In genomic region chr10:58064714-58065528, GRCh38 we compare ENCODE assay signal across 8 cellular contexts.
DNase-seq lines count a peak whose midpoint lies in the region; ATAC-seq and TF ChIP-seq lines count a peak whose summit lies in the region.

No MANE protein-coding gene starts in this region.

- H2BK120ac ChIP-seq in IMR-90 (ENCODE audit: low read depth, low read length): no peak overlapping the region

- intact Hi-C loops in IMR-90 (cut with micrococcal nuclease): loop anchor here (1.0 to 10.0 kb wide), 4 partner anchors 88 to 726 kb away; no protein-coding TSS in a partner anchor

- no peaks in the 10 kb centered on the region for H3K79me1 ChIP-seq in IMR-90 (ENCODE audit: low read depth in 1 of 2, low read length in 2 of 2)

- H3K9me3 ChIP-seq in IMR-90 (ENCODE audit: control insufficient read depth, insufficient read depth, low read length): no peaks in the 10 kb centered on the region

- no peak overlapping the region for H3K18ac ChIP-seq in IMR-90 (ENCODE audit: low read depth, low read length)

- H3K23ac ChIP-seq in IMR-90 (ENCODE audit: low read depth, low read length): no peak overlapping the region

- no peak for TF ChIP-seq POLR2A in IMR-90 (IDR thresholded peaks at IDR 0.05; ENCODE audit: low read depth, low read length)

- POLR2A ChIA-PET in IMR-90 (lab: Charles Lee; ENCODE audit: unreplicated experiment): no interaction called here

- no peak overlapping the region for H2AK5ac ChIP-seq in IMR-90 (ENCODE audit: low read depth, low read length)

- dilution Hi-C loops in IMR-90 (cut with HindIII; ENCODE audit: low sequenced_read_pairs, unreplicated experiment): no loop called here

- peaks cover 41% of the 10 kb centered on the region for H3K27me3 Mint-ChIP-seq in stimulated activated naive CD8-positive, alpha-beta T cell treated with anti-CD3 and anti-CD28 coated beads, Interleukin-15, amount 100 ng/mL, for 72 hours

- CTCF ChIA-PET in IMR-90 (lab: Yijun Ruan, JAX): interaction anchor here (0.7 to 1.2 kb wide), 2 partner anchors 20 to 204 kb away, joined by 3 read pairs; no protein-coding TSS in a partner anchor

- H3K9me1 ChIP-seq in IMR-90 (ENCODE audit: insufficient read depth, low read length): no peaks in the 10 kb centered on the region

- peaks cover 3% of the 10 kb centered on the region; the same call in 1 of the 2 replicates for H3K27me3 ChIP-seq in IMR-90 (ENCODE audit: control insufficient read depth, insufficient read depth, low read length)

- H2AFZ ChIP-seq in IMR-90 (replicated peaks; ENCODE audit: low read length, poor library complexity): no peak overlapping the region

- peak overlapping the region in 1 of 2 donors; percentile 59 for H3K27ac Mint-ChIP-seq in stimulated activated naive CD8-positive, alpha-beta T cell treated with anti-CD3 and anti-CD28 coated beads, Interleukin-15, amount 100 ng/mL, for 72 hours

- H3K27ac ChIP-seq in IMR-90 (ENCODE audit: insufficient read depth, low read length): no peak overlapping the region

- H2BK15ac ChIP-seq in IMR-90 (ENCODE audit: low read depth, low read length): no peak overlapping the region

- H4K20me1 ChIP-seq in IMR-90 (ENCODE audit: insufficient read depth, low read length): no peaks in the 10 kb centered on the region

- H3K4ac ChIP-seq in IMR-90 (ENCODE audit: low read depth, low read length): no peak overlapping the region

- peak; percentile 98 for TF ChIP-seq RAD21 in IMR-90 (IDR thresholded peaks at IDR 0.05; ENCODE audit: low read length)

- no peak for ATAC-seq in stimulated activated naive CD8-positive, alpha-beta T cell treated with anti-CD3 and anti-CD28 coated beads, Interleukin-15, amount 100 ng/mL, for 72 hours
- no peak for ATAC-seq in stimulated activated naive CD8-positive, alpha-beta T cell treated with anti-CD3 and anti-CD28 coated beads, Interleukin-15, Interleukin-2, amounts not matched to agents 100 U/mL and 50 U/mL, for 24 hours
- ATAC-seq in IMR-90 (ENCODE audit: low read depth) (peak; percentile 76), GM21447 (IDR thresholded peaks at IDR 0.05; ENCODE audit: unreplicated experiment) (no peak)

- H3K56ac ChIP-seq in IMR-90 (ENCODE audit: extremely low read depth, insufficient read depth, low read length): no peak overlapping the region

- H4K91ac ChIP-seq in IMR-90 (ENCODE audit: insufficient read depth, low read depth, low read length): no peak overlapping the region

- H3K36me3 ChIP-seq in IMR-90 (ENCODE audit: control insufficient read depth, insufficient read depth, low read length): no peaks in the 10 kb centered on the region

- WGBS in IMR-90 (ENCODE audit: extremely low coverage in 2 of 2, insufficient read length in 1 of 2), 2 experiments: 0% methylated on average over 1 of the region's 4 CpGs; no CpG with 5 or more reads in 1 of the 2 experiments

- TF ChIP-seq CTCF in IMR-90 (conservative IDR thresholded peaks at IDR 0.05; ENCODE audit: low read depth, low read length): peak; percentile 95
- TF ChIP-seq CTCF in fibroblast of villous mesenchyme (IDR thresholded peaks at IDR 0.05; ENCODE audit: insufficient read depth, low read depth, low read length): peak; percentile 90

- DNase-seq in stimulated activated naive CD8-positive, alpha-beta T cell treated with anti-CD3 and anti-CD28 coated beads, Interleukin-15, amount 100 ng/mL, for 72 hours: peak; percentile 9 to 24
- no peak for DNase-seq in stimulated activated naive CD8-positive, alpha-beta T cell treated with anti-CD3 and anti-CD28 coated beads, Interleukin-15, Interleukin-2, amounts not matched to agents 100 U/mL and 50 U/mL, for 24 hours
- peak; percentile 58 for DNase-seq in IMR-90
- peak; percentile 27 for DNase-seq in SW480 (ENCODE audit: low spot score)
- peak; percentile 66 for DNase-seq in fibroblast of villous mesenchyme (ENCODE audit: low read depth)
- peak; percentile 1 for DNase-seq in pulmonary artery endothelial cell (ENCODE audit: low read depth, low spot score)
- DNase-seq in NCI-H2107 (lab: John Stamatoyannopoulos, UW): no peak

- no peaks in the 10 kb centered on the region for H3K9me3 Mint-ChIP-seq in stimulated activated naive CD8-positive, alpha-beta T cell treated with anti-CD3 and anti-CD28 coated beads, Interleukin-15, amount 100 ng/mL, for 72 hours

- no peaks in the 10 kb centered on the region for H3K4me1 ChIP-seq in IMR-90 (ENCODE audit: control insufficient read depth, insufficient read depth, low read length)

- H4K5ac ChIP-seq in IMR-90 (ENCODE audit: low read depth, low read length): no peak overlapping the region

- no peak overlapping the region for H2AK9ac ChIP-seq in IMR-90 (replicated peaks; ENCODE audit: low read depth, low read length, poor library complexity)

- in situ Hi-C loops in IMR-90 (cut with MboI; ENCODE audit: low sequenced_read_pairs): loop anchor here (10.0 to 25.0 kb wide), 2 partner anchors 353 to 720 kb away; no protein-coding TSS in a partner anchor

- peak overlapping the region; percentile 22 for H2BK5ac ChIP-seq in IMR-90 (ENCODE audit: low read depth, low read length, poor library complexity, severe bottlenecking)

- BruUV-seq in IMR-90 (replicated peaks; lab: Mats Ljungman, UMichigan): no TSS peak

- no peak overlapping the region for H2BK20ac ChIP-seq in IMR-90 (ENCODE audit: low read depth, low read length)

- H3K4me2 ChIP-seq in IMR-90 (ENCODE audit: low read depth, low read length): no peak overlapping the region

- no peak overlapping the region for H4K8ac ChIP-seq in IMR-90 (ENCODE audit: low read depth in 2 of 2, low read length in 2 of 2)

- no peak overlapping the region for H3K4me3 Mint-ChIP-seq in stimulated activated naive CD8-positive, alpha-beta T cell treated with anti-CD3 and anti-CD28 coated beads, Interleukin-15, amount 100 ng/mL, for 72 hours

- H3K4me1 Mint-ChIP-seq in stimulated activated naive CD8-positive, alpha-beta T cell treated with anti-CD3 and anti-CD28 coated beads, Interleukin-15, amount 100 ng/mL, for 72 hours: no peaks in the 10 kb centered on the region

- H3K9ac ChIP-seq in IMR-90 (ENCODE audit: low read depth, low read length): no peak overlapping the region

- H3K4me3 ChIP-seq in IMR-90 (ENCODE audit: insufficient read depth, low read depth, low read length) (no peak overlapping the region), fibroblast of villous mesenchyme (ENCODE audit: low read depth, low read length) (no peak overlapping the region)

- no peak overlapping the region for H3K14ac ChIP-seq in IMR-90 (replicated peaks; ENCODE audit: low read depth, low read length)

TF ChIP-seq in IMR-90, 13 proteins besides CTCF, POLR2A, EP300 and RAD21:
- TF ChIP-seq SMC3 (IDR thresholded peaks at IDR 0.05; ENCODE audit: low read depth, low read length) (peak; percentile 94), NFE2L2 (IDR thresholded peaks at IDR 0.05; ENCODE audit: low read depth, low read length) (no peak)

Comparison
In these comparisons a context has a peak if more than half of its experiments do, and no peak if none do; other contexts are left out.
1. DNase-seq: peak in stimulated activated naive CD8-positive, alpha-beta T cell treated with anti-CD3 and anti-CD28 coated beads, Interleukin-15, amount 100 ng/mL, for 72 hours (2 of 2), IMR-90 (single experiment), SW480 (single experiment), fibroblast of villous mesenchyme (single experiment) and pulmonary artery endothelial cell (single experiment); none in stimulated activated naive CD8-positive, alpha-beta T cell treated with anti-CD3 and anti-CD28 coated beads, Interleukin-15, Interleukin-2, amounts not matched to agents 100 U/mL and 50 U/mL, for 24 hours (single experiment) and NCI-H2107 (single experiment).